ENCODE assay signal across 9 cellular contexts in genomic region chr2:155223781-155224406, GRCh38.
A peak's percentile ranks its signal among the peaks of the same experiment; 100 is the strongest.
DNase-seq lines count a peak whose midpoint lies in the region; ATAC-seq and TF ChIP-seq lines count a peak whose summit lies in the region.
"Had no signal": no experiment of that assay in that cellular context is flagged by ENCODE, and none has a peak within 500 bp of the region (broad histone marks: within the 10 kb centered on the region; RNA-seq: fewer than 3 reads in every experiment).

No MANE protein-coding gene starts in this region.

- no peak overlapping the region for H3K27ac ChIP-seq in gastrocnemius medialis
- H3K27ac ChIP-seq: cardiac muscle cell had no signal

- in situ Hi-C loops in gastrocnemius medialis (cut with MboI; ENCODE audit: low sequenced_read_pairs in 4 of 4), result no loop called here

- H3K4me1 ChIP-seq in gastrocnemius medialis, result no peaks in the 10 kb centered on the region

- no peak for TF ChIP-seq POLR2A in gastrocnemius medialis (IDR thresholded peaks at IDR 0.05)

- DNase-seq in DMS53 (lab: John Stamatoyannopoulos, UW) (peak; percentile 71), NCI-H1417 (lab: John Stamatoyannopoulos, UW) (peak in 2 of 3 experiments; percentile 13 to 74), cardiac fibroblast (ENCODE audit: low read depth in 2 of 2) (peak; percentile 0 to 13), putamen (ENCODE audit: low spot score) (peak; percentile 2), gastrocnemius medialis (no peak), HuH-7.5 (ENCODE audit: low spot score) (no peak)
- no peak for DNase-seq in stimulated activated CD4-positive, alpha-beta T cell treated with anti-CD3 and anti-CD28 coated beads, Interleukin-12 subunit alpha, Interleukin-12 subunit beta, amount 100 ng/mL, for 4 hours

- H3K36me3 ChIP-seq in gastrocnemius medialis, result no peaks in the 10 kb centered on the region
- H3K36me3 ChIP-seq: cardiac muscle cell had no signal

- H3K27me3 ChIP-seq in gastrocnemius medialis, result no peaks in the 10 kb centered on the region

- H3K4me3 ChIP-seq in cardiac fibroblast (replicated peaks in 1 of 2; ENCODE audit: low read depth in 2 of 2, low read length in 2 of 2), result no peak overlapping the region
- H3K4me3 ChIP-seq in gastrocnemius medialis, result no peak overlapping the region
- H3K4me3 ChIP-seq: cardiac muscle cell had no signal

- H3K9me3 ChIP-seq in gastrocnemius medialis, result no peaks in the 10 kb centered on the region

- intact Hi-C loops in gastrocnemius medialis (cut with DNase I; ENCODE audit: low total_unique reads), result no loop called here

- TF ChIP-seq CTCF in cardiac fibroblast (IDR thresholded peaks at IDR 0.05; ENCODE audit: low read depth, low read length) (no peak), gastrocnemius medialis (IDR thresholded peaks at IDR 0.05 in 4 of 5, conservative IDR thresholded peaks at IDR 0.05 in 1 of 5) (no peak)

- peak; percentile 64 for ATAC-seq in GM21619 (IDR thresholded peaks at IDR 0.05; ENCODE audit: unreplicated experiment)
- no peak for ATAC-seq in gastrocnemius medialis

Comparison
In these comparisons a context has a peak if more than half of its experiments do, and no peak if none do; other contexts are left out.
1. DNase-seq: peak in DMS53 (single experiment), NCI-H1417 (2 of 3), cardiac fibroblast (2 of 2) and putamen (single experiment); none in stimulated activated CD4-positive, alpha-beta T cell treated with anti-CD3 and anti-CD28 coated beads, Interleukin-12 subunit alpha, Interleukin-12 subunit beta, amount 100 ng/mL, for 4 hours (single experiment), gastrocnemius medialis (0 of 2) and HuH-7.5 (single experiment).